In the genomic region with DNA sequence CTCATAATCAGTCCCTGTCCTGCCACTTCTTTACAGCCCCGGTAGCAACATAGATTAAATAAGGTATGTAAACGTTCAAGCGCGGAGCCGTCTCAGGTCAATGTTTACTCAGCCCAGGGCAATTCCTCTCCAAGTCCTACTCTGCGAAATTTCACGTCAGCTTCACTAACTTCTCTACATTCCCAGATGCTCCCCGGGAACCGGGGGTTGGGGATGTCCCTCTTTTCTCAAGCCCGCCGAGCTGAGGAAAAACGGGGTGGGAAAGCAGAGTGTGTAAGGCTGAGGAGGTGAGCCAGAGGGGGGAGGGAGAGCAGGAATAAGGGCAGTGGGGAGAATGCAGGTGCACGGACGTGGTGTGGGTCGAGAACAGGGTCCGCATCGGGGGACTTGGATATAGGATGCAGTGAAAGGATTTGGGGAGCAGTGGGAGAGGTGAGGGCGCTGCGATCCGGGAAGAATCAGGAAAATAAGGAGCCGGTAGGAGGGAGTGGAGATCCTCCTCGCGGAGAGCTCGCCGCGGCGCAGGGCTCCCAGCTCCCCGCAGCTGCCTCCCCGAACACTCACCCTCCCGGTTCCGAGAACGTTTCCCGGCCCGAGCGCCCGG, we compare ENCODE assay signal across 8 cellular contexts. TPM values are rescaled to one million over a fixed set of nuclear protein-coding genes. Genes with fewer than 3 reads are reported as not detected.
DNase-seq lines count a peak whose midpoint lies in the region; ATAC-seq and TF ChIP-seq lines count a peak whose summit lies in the region.

No MANE protein-coding gene starts in this region.

- H3K4me2 ChIP-seq in parathyroid adenoma (ENCODE audit: low read length): peak overlapping the region; percentile 85

- H3K4me3 Mint-ChIP-seq in IgD-negative memory B cell: peak overlapping the region; percentile 89 to 95 (median 92)
- peak overlapping the region; percentile 91 for H3K4me3 Mint-ChIP-seq in activated T-cell treated with anti-CD3 and anti-CD28 coated beads, Interleukin-2, amount 50 U/mL, for 4 hours

- H3K9me3 Mint-ChIP-seq in IgD-negative memory B cell: no peaks in the 10 kb centered on the region
- no peaks in the 10 kb centered on the region for H3K9me3 Mint-ChIP-seq in activated T-cell treated with anti-CD3 and anti-CD28 coated beads, Interleukin-2, amount 50 U/mL, for 4 hours

- no peak for TF ChIP-seq POLR2A in gastroesophageal sphincter (IDR thresholded peaks at IDR 0.05)

- H2AFZ ChIP-seq in parathyroid adenoma: peak overlapping the region; percentile 99

- peaks cover 0 to 46% (median 14%) of the 10 kb centered on the region in 3 donors for H3K4me1 ChIP-seq in gastroesophageal sphincter
- H3K4me1 ChIP-seq in parathyroid adenoma: peaks cover 20% of the 10 kb centered on the region

- H3K36me3 ChIP-seq in gastroesophageal sphincter (no peaks in the 10 kb centered on the region), parathyroid adenoma (ENCODE audit: control insufficient read depth, insufficient read depth, low read length) (no peaks in the 10 kb centered on the region)

- H3K27me3 ChIP-seq in gastroesophageal sphincter (no peaks in the 10 kb centered on the region), parathyroid adenoma (ENCODE audit: control insufficient read depth, insufficient read depth, low read length) (no peaks in the 10 kb centered on the region)

- peak overlapping the region; percentile 86 to 100 (median 97) for H3K27ac ChIP-seq in gastroesophageal sphincter
- H3K27ac ChIP-seq in parathyroid adenoma: peak overlapping the region; percentile 97

- H3K4me1 Mint-ChIP-seq in IgD-negative memory B cell: peaks cover 11 to 24% (median 15%) of the 10 kb centered on the region in 3 donors
- peaks cover 19% of the 10 kb centered on the region for H3K4me1 Mint-ChIP-seq in activated T-cell treated with anti-CD3 and anti-CD28 coated beads, Interleukin-2, amount 50 U/mL, for 4 hours (ENCODE audit: low read depth)

- H3K27me3 Mint-ChIP-seq in IgD-negative memory B cell: peaks cover 6% of the 10 kb centered on the region
- peaks cover 2% of the 10 kb centered on the region for H3K27me3 Mint-ChIP-seq in activated T-cell treated with anti-CD3 and anti-CD28 coated beads, Interleukin-2, amount 50 U/mL, for 4 hours (ENCODE audit: low read depth)

- no peak for TF ChIP-seq EP300 in gastroesophageal sphincter (IDR thresholded peaks at IDR 0.05)

- H3K4me3 ChIP-seq in gastroesophageal sphincter: peak overlapping the region; percentile 46 to 62
- peak overlapping the region; percentile 75 for H3K4me3 ChIP-seq in parathyroid adenoma (ENCODE audit: low read depth, low read length)

- 0% methylated on average over 12 to 16 of the region's 36 CpGs for WGBS in gastroesophageal sphincter (ENCODE audit: low coverage in 1 of 2), 2 donors

- H3K9me3 ChIP-seq in gastroesophageal sphincter (no peaks in the 10 kb centered on the region), parathyroid adenoma (ENCODE audit: control insufficient read depth, low read length) (no peaks in the 10 kb centered on the region)

- peak in 2 of 4 experiments; percentile 14 to 28 for TF ChIP-seq CTCF in gastroesophageal sphincter (IDR thresholded peaks at IDR 0.05)
- TF ChIP-seq CTCF in parathyroid adenoma (IDR thresholded peaks at IDR 0.05): no peak

- H3K27ac Mint-ChIP-seq in IgD-negative memory B cell: peak overlapping the region; percentile 97 to 98 (median 98)

- ATAC-seq in activated T-cell treated with anti-CD3 and anti-CD28 coated beads, Interleukin-2, amount 50 U/mL, for 4 hours: peak in 1 of 2 donors; percentile 16
- ATAC-seq in gastroesophageal sphincter (peak; percentile 2), HG03196 (IDR thresholded peaks at IDR 0.05; ENCODE audit: unreplicated experiment) (no peak), HG03457 (IDR thresholded peaks at IDR 0.05; ENCODE audit: unreplicated experiment) (no peak)

- H3K36me3 Mint-ChIP-seq in IgD-negative memory B cell: no peaks in the 10 kb centered on the region
- no peaks in the 10 kb centered on the region for H3K36me3 Mint-ChIP-seq in activated T-cell treated with anti-CD3 and anti-CD28 coated beads, Interleukin-2, amount 50 U/mL, for 4 hours (ENCODE audit: insufficient read depth)

- peaks cover 2% of the 10 kb centered on the region for H3K79me2 ChIP-seq in parathyroid adenoma

- DNase-seq in DMS53 (lab: John Stamatoyannopoulos, UW): peak; percentile 78
- no peak for DNase-seq in activated T-cell treated with anti-CD3 and anti-CD28 coated beads, Interleukin-2, amount 50 U/mL, for 4 hours
- DNase-seq in activated CD4-positive, CD25-positive, alpha-beta regulatory T cell treated with anti-CD3 and anti-CD28 coated beads, Interleukin-2, amount 50 U/mL, for 72 hours: no peak

- peak overlapping the region; percentile 96 for H3K9ac ChIP-seq in parathyroid adenoma

RNA-seq across cellular contexts. Expression of a gene that starts 0.5 kb away (rescaled TPM):
- polyA plus RNA-seq in IgD-negative memory B cell: 1.3 TPM
- total RNA-seq in activated T-cell treated with anti-CD3 and anti-CD28 coated beads, Interleukin-2, amount 50 U/mL, for 4 hours: 1 to 10 TPM; 1.1 to 1.7 (median 1.7) TPM
- 10 to 100 TPM; 22.8 to 67.8 (median 53.0) TPM for total RNA-seq in gastroesophageal sphincter

RNA-seq across cellular contexts. Expression of a gene that starts 26.8 kb away (rescaled TPM):
- polyA plus RNA-seq in IgD-negative memory B cell: 19.8 TPM
- total RNA-seq in activated T-cell treated with anti-CD3 and anti-CD28 coated beads, Interleukin-2, amount 50 U/mL, for 4 hours: 10 to 100 TPM; 21.5 to 27.3 (median 25.0) TPM
- 10 to 100 TPM in 3 of 4 donors, 1 to 10 TPM in 1; 5.4 to 11.8 (median 10.8) TPM for total RNA-seq in gastroesophageal sphincter

Comparison
In these comparisons a context has a peak if more than half of its experiments do, and no peak if none do; other contexts are left out.
1. RNA of a gene that starts 0.5 kb away (total RNA-seq): 22.8 to 67.8 TPM in gastroesophageal sphincter; 1.1 to 1.7 TPM in activated T-cell treated with anti-CD3 and anti-CD28 coated beads, Interleukin-2, amount 50 U/mL, for 4 hours; every median in the first group is over 4 times any median in the second.